11 cellular contexts compared by ENCODE assay signal in the genomic region with DNA sequence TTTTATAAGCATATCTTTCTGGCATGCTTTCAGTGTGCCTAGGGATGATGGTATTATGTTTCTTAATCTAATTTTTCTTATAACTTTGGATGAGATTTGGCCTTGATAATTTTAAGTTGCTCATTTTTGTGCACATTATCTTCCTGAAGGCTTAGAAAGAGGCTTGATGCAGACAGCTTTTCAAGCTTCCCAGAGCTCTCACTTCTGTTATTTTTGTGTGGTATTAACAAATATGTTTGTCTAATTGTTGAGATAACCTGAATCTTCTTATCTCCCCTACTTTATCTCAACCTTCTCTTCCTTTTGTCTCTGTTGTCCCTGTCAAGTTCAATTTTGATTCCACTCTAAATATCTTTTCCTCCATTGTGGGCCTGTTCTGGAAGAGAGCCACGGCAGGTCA.
"Had no signal": no experiment of that assay in that cellular context is flagged by ENCODE, and none has a peak within 500 bp of the region (broad histone marks: within the 10 kb centered on the region; RNA-seq: fewer than 3 reads in every experiment).

No MANE protein-coding gene starts in this region.

- H3K9me3 ChIP-seq: HAP-1 had no signal

- H2AFZ ChIP-seq: GM23248, GM23338 had no signal

- H3K27ac Mint-ChIP-seq: GM23338, H9, HFFc6 had no signal

- H3K4me2 ChIP-seq: GM23338 had no signal

- H3K27ac ChIP-seq: GM23248 had no signal

- DNase-seq: GM23248, GOT3, H7, H9, HCEC 1CT, HFFc6 had no signal

- H3K4me1 Mint-ChIP-seq: H9 had no signal

- H3K4me3 ChIP-seq: GM23248, GM23338, HAP-1 had no signal

- ATAC-seq: GM23338, HCT116 had no signal

- H3K4me1 ChIP-seq: HAP-1 had no signal

- H3K36me3 ChIP-seq: HAP-1 had no signal

- FAIRE-seq: H1, H54 had no signal

- H3K4me3 Mint-ChIP-seq: GM23338, H9, HFFc6 had no signal

- H3K9ac ChIP-seq: GM23248 had no signal
